Comparison of ENCODE assay signal across 1 cellular context in genomic region chr11:10551845-10552352, GRCh38.
TF ChIP-seq lines count a peak whose summit lies in the region.

No MANE protein-coding gene starts in this region.

TF ChIP-seq in IMR-90, 13 proteins besides CTCF, POLR2A, EP300 and RAD21:
- no peak for TF ChIP-seq ELK1 (IDR thresholded peaks at IDR 0.05; ENCODE audit: borderline replicate concordance, low read depth, low read length)
- no peak for TF ChIP-seq CHD1 (IDR thresholded peaks at IDR 0.05; ENCODE audit: low read depth, low read length)
- TF ChIP-seq MAFK (IDR thresholded peaks at IDR 0.05; ENCODE audit: low read depth, low read length): no peak
- TF ChIP-seq MAZ (IDR thresholded peaks at IDR 0.05; ENCODE audit: borderline replicate concordance, low read depth, low read length): no peak
- no peak for TF ChIP-seq CEBPB (IDR thresholded peaks at IDR 0.05; ENCODE audit: low read depth, low read length)
- TF ChIP-seq FOS (IDR thresholded peaks at IDR 0.05; ENCODE audit: low read depth, low read length): no peak
- TF ChIP-seq RFX5 (IDR thresholded peaks at IDR 0.05; ENCODE audit: low read depth, low read length): no peak
- no peak for TF ChIP-seq NFE2L2 (IDR thresholded peaks at IDR 0.05; ENCODE audit: low read depth, low read length)
- TF ChIP-seq USF2 (IDR thresholded peaks at IDR 0.05; ENCODE audit: low read depth, low read length): no peak
- TF ChIP-seq RCOR1 (IDR thresholded peaks at IDR 0.05; ENCODE audit: insufficient replicate concordance, low read length): no peak
- no peak for TF ChIP-seq MXI1 (IDR thresholded peaks at IDR 0.05; ENCODE audit: borderline replicate concordance, low read depth, low read length)
- TF ChIP-seq SMC3 (IDR thresholded peaks at IDR 0.05; ENCODE audit: low read depth, low read length): no peak
- no peak for TF ChIP-seq BHLHE40 (IDR thresholded peaks at IDR 0.05; ENCODE audit: low read depth, low read length)
TF ChIP-seq in IMR-90: peak in this region for 0.
